In the genomic region with DNA sequence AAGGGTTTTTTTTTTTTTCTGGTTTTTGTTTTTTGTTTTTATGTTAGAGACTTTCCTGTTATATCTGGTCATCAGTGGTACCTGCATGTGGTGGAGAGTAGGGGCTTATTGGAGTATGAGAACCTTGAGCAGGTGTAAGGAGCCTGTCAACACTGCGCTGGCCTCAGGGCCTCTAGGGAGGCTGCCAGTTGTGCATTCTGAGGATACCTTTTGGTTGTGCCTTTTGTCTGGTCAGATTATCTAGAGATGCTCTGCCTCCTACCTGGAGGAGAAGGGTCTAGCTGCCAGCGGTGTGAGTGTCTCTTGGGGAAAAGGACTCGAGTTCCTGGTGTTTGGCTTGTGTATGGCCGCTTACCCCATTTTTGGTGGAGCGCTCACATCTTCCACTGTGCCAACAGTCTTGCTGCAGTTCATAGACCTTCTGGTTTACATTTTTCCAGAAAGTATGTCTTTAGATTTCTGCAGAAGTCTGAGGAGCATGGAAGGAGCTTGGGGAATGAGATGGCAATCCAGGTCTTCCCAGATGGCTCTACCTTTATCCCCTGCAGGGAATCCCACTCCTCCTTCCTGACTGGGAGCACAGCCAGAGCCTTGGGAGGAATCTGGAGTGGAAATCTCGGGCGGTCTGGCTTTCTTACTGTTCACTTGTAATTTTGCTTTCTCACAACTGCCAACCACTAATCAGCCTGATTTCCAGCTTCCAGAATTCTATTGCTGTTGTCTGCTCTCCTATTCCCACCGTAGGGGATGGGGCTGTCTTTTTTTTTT, we compare ENCODE assay signal across 17 cellular contexts. TPM values are rescaled to one million over a fixed set of nuclear protein-coding genes. Genes with fewer than 3 reads are reported as not detected.
A peak's percentile ranks its signal among the peaks of the same experiment; 100 is the strongest.
DNase-seq lines count a peak whose midpoint lies in the region; ATAC-seq and TF ChIP-seq lines count a peak whose summit lies in the region.
"Had no signal": no experiment of that assay in that cellular context is flagged by ENCODE, and none has a peak within 500 bp of the region (broad histone marks: within the 10 kb centered on the region; RNA-seq: fewer than 3 reads in every experiment).

No MANE protein-coding gene starts in this region.

- CTCF ChIA-PET in CD4-positive, alpha-beta memory T cell (lab: Charles Lee; ENCODE audit: partially characterized antibody), result interaction anchor here (0.7 to 3.4 kb wide), 2 partner anchors 48 to 79 kb away, joined by 3 to 12 read pairs; no protein-coding TSS in a partner anchor

- no peak for DNase-seq in CD4-positive, alpha-beta memory T cell
- DNase-seq in astrocyte of the hippocampus (ENCODE audit: low read depth, low spot score) (peak; percentile 54), mesothelial cell of epicardium (ENCODE audit: low spot score in 2 of 2, unreplicated experiment in 2 of 2) (no peak), progenitor cell of endocrine pancreas (ENCODE audit: low spot score, unreplicated experiment) (no peak), NCI-H1417 treated with DMSO at 0.1 percent for 48 hours (lab: John Stamatoyannopoulos, UW) (no peak)
- DNase-seq: CD8-positive, alpha-beta T cell; GOT3; heart right ventricle; Kasumi-1; left cardiac atrium; NCI-H187 treated with DMSO at 0.1 percent for 48 hours; SK-N-SH had no signal

- ATAC-seq in GM18502 (IDR thresholded peaks at IDR 0.05; ENCODE audit: poor library complexity, unreplicated experiment), result no peak
- ATAC-seq in GM19397 (IDR thresholded peaks at IDR 0.05; ENCODE audit: unreplicated experiment), result no peak
- ATAC-seq: CD8-positive, alpha-beta T cell; heart right ventricle had no signal

- H3K27me3 Mint-ChIP-seq in CD4-positive, alpha-beta memory T cell, result no peaks in the 10 kb centered on the region
- H3K27me3 Mint-ChIP-seq in IgD-negative memory B cell (no peaks in the 10 kb centered on the region), mesothelial cell of epicardium (ENCODE audit: low read depth) (no peaks in the 10 kb centered on the region), progenitor cell of endocrine pancreas (no peaks in the 10 kb centered on the region)

- H3K4me1 Mint-ChIP-seq in CD4-positive, alpha-beta memory T cell, result peaks cover 43 to 76% (median 56%) of the 10 kb centered on the region in 4 donors
- H3K4me1 Mint-ChIP-seq in IgD-negative memory B cell (peaks cover 41 to 51% (median 45%) of the 10 kb centered on the region in 3 donors), mesothelial cell of epicardium (peaks cover 26% of the 10 kb centered on the region), progenitor cell of endocrine pancreas (ENCODE audit: low read depth) (peaks cover 4% of the 10 kb centered on the region)

- no peaks in the 10 kb centered on the region for H3K9me3 ChIP-seq in CD4-positive, alpha-beta memory T cell (ENCODE audit: control insufficient read depth in 1 of 2, low read length in 2 of 2)
- H3K9me3 ChIP-seq: SK-N-SH had no signal

- intact Hi-C loops in CD4-positive, alpha-beta memory T cell (cut with micrococcal nuclease), result loop anchor here (2.0 kb wide), 1 partner anchor 13 kb away; no protein-coding TSS in a partner anchor

- peaks cover 29% of the 10 kb centered on the region for H3K36me3 ChIP-seq in CD4-positive, alpha-beta memory T cell (ENCODE audit: insufficient read depth, low read length)

- TF ChIP-seq CTCF in mesothelial cell of epicardium (IDR thresholded peaks at IDR 0.05; ENCODE audit: unreplicated experiment), result no peak
- TF ChIP-seq CTCF in progenitor cell of endocrine pancreas (IDR thresholded peaks at IDR 0.05; ENCODE audit: unreplicated experiment), result no peak

- H3K27ac ChIP-seq in CD4-positive, alpha-beta memory T cell (ENCODE audit: low read depth, low read length), result no peak overlapping the region
- H3K27ac ChIP-seq: cardiac muscle cell had no signal

- no peaks in the 10 kb centered on the region for H3K9me3 Mint-ChIP-seq in CD4-positive, alpha-beta memory T cell
- H3K9me3 Mint-ChIP-seq in IgD-negative memory B cell (no peaks in the 10 kb centered on the region), mesothelial cell of epicardium (no peaks in the 10 kb centered on the region), progenitor cell of endocrine pancreas (ENCODE audit: low read depth) (no peaks in the 10 kb centered on the region)
- H3K9me3 Mint-ChIP-seq: CD8-positive, alpha-beta T cell; nephron had no signal

- peaks cover 60% of the 10 kb centered on the region for H3K4me1 ChIP-seq in CD4-positive, alpha-beta memory T cell (ENCODE audit: insufficient read depth, low read length)

- H3K27me3 ChIP-seq in CD4-positive, alpha-beta memory T cell (ENCODE audit: insufficient read depth, low read length), result no peaks in the 10 kb centered on the region
- H3K27me3 ChIP-seq: cardiac muscle cell, heart right ventricle had no signal

- no peak overlapping the region for H3K4me3 ChIP-seq in CD4-positive, alpha-beta memory T cell (ENCODE audit: low read length in 2 of 2)
- H3K4me3 ChIP-seq: cardiac muscle cell, heart right ventricle had no signal

- POLR2A ChIA-PET in CD4-positive, alpha-beta memory T cell (lab: Charles Lee; ENCODE audit: partially characterized antibody), result interaction anchor here (1.2 kb wide), 1 partner anchor 50 kb away, joined by 3 read pairs; a partner anchor contains a TSS

- peaks cover 23 to 43% of the 10 kb centered on the region in 2 donors for H3K36me3 Mint-ChIP-seq in CD4-positive, alpha-beta memory T cell
- H3K36me3 Mint-ChIP-seq in IgD-negative memory B cell, result peaks cover 16% of the 10 kb centered on the region
- H3K36me3 Mint-ChIP-seq in mesothelial cell of epicardium, result peaks cover 11% of the 10 kb centered on the region
- peaks cover 10% of the 10 kb centered on the region for H3K36me3 Mint-ChIP-seq in progenitor cell of endocrine pancreas (ENCODE audit: insufficient read depth)

- peak overlapping the region in 2 of 8 donors; percentile 17 to 32 for H3K4me3 Mint-ChIP-seq in CD4-positive, alpha-beta memory T cell
- H3K4me3 Mint-ChIP-seq in IgD-negative memory B cell, result peak overlapping the region in 3 of 4 donors; percentile 30 to 78 (median 52)
- no peak overlapping the region for H3K4me3 Mint-ChIP-seq in mesothelial cell of epicardium
- H3K4me3 Mint-ChIP-seq in progenitor cell of endocrine pancreas (ENCODE audit: low read depth), result no peak overlapping the region
- H3K4me3 Mint-ChIP-seq: CD8-positive, alpha-beta T cell; nephron had no signal

- H3K27ac Mint-ChIP-seq in CD4-positive, alpha-beta memory T cell, result peak overlapping the region in 6 of 7 donors; percentile 0 to 78 (median 48)
- H3K27ac Mint-ChIP-seq in IgD-negative memory B cell (peak overlapping the region in 2 of 3 donors; percentile 0 to 49), mesothelial cell of epicardium (peak overlapping the region; percentile 60), progenitor cell of endocrine pancreas (no peak overlapping the region)

RNA-seq across cellular contexts. Expression of a gene that starts 49.9 kb away (rescaled TPM):
- total RNA-seq in CD4-positive, alpha-beta memory T cell, result 10 to 100 TPM; 59.5 to 61.5 TPM
- 10 to 100 TPM; 21.0 to 41.0 TPM for polyA plus RNA-seq in CD4-positive, alpha-beta memory T cell
- polyA plus RNA-seq in IgD-negative memory B cell, result 73.8 TPM
- 26.2 to 27.7 TPM (median 27.3 TPM) in 3 replicates for total RNA-seq in mesothelial cell of epicardium
- 26.0 and 27.7 TPM in 2 replicates for total RNA-seq in progenitor cell of endocrine pancreas

Comparison
In these comparisons a context has a peak if more than half of its experiments do, and no peak if none do; other contexts are left out.
1. H3K4me3 Mint-ChIP-seq: peak in IgD-negative memory B cell (3 of 4); none in mesothelial cell of epicardium (single experiment) and progenitor cell of endocrine pancreas (single experiment).